Comparison of ENCODE assay signal across 9 cellular contexts in genomic region chr15:67834249-67834592, GRCh38. TPM values are rescaled to one million over a fixed set of nuclear protein-coding genes. Genes with fewer than 3 reads are reported as not detected.
A peak's percentile ranks its signal among the peaks of the same experiment; 100 is the strongest.
DNase-seq lines count a peak whose midpoint lies in the region; ATAC-seq, FAIRE-seq and TF ChIP-seq lines count a peak whose summit lies in the region.
"Had no signal": no experiment of that assay in that cellular context is flagged by ENCODE, and none has a peak within 500 bp of the region (broad histone marks: within the 10 kb centered on the region; RNA-seq: fewer than 3 reads in every experiment).

No MANE protein-coding gene starts in this region.

- H3K27ac ChIP-seq in SJSA1, result no peak overlapping the region
- no peak overlapping the region for H3K27ac ChIP-seq in kidney (ENCODE audit: low read depth in 2 of 2, low read length in 2 of 2)

- intact Hi-C loops in kidney (cut with DNase I), result loop anchor here (10.0 kb wide), 1 partner anchor 369 kb away; no protein-coding TSS in a partner anchor

- FAIRE-seq in kidney (lab: Jason Lieb, UNC), result no peak

- no peak for ATAC-seq in GM21825 (IDR thresholded peaks at IDR 0.05; ENCODE audit: unreplicated experiment)

- H3K9me3 ChIP-seq in SJSA1 (replicated peaks), result peaks cover 2% of the 10 kb centered on the region
- H3K9me3 ChIP-seq in kidney (ENCODE audit: control insufficient read depth in 1 of 2, low read length in 2 of 2), result no peaks in the 10 kb centered on the region

- H3K4me3 ChIP-seq in GM12865 (ENCODE audit: low read depth, low read length), result peak overlapping the region; percentile 29
- peak overlapping the region; percentile 7 for H3K4me3 ChIP-seq in SJSA1
- peak overlapping the region; percentile 12 for H3K4me3 ChIP-seq in fibroblast of pulmonary artery (replicated peaks; ENCODE audit: low read depth, low read length)
- H3K4me3 ChIP-seq in skeletal muscle cell (ENCODE audit: low read depth, low read length), result peak overlapping the region; percentile 27
- peak overlapping the region in 1 of 2 donors; percentile 59 for H3K4me3 ChIP-seq in kidney (ENCODE audit: low read length in 2 of 2)

- no peak for TF ChIP-seq CTCF in GM12865 (IDR thresholded peaks at IDR 0.05; ENCODE audit: insufficient read depth, low read depth, low read length, missing control alignments)
- no peak for TF ChIP-seq CTCF in fibroblast of pulmonary artery (IDR thresholded peaks at IDR 0.05; ENCODE audit: low read length, missing control alignments)
- TF ChIP-seq CTCF in kidney (IDR thresholded peaks at IDR 0.05; ENCODE audit: borderline replicate concordance, extremely low read depth, insufficient read depth), result no peak

- peaks cover 62% of the 10 kb centered on the region for H3K27me3 ChIP-seq in SJSA1 (replicated peaks)

- no peak overlapping the region for H3K9ac ChIP-seq in kidney (ENCODE audit: low read length in 2 of 2)

- no peak for DNase-seq in GM12865 (ENCODE audit: low read depth)
- DNase-seq in SJSA1 (ENCODE audit: low read depth in 1 of 2, low spot score in 2 of 2), result no peak
- DNase-seq in fibroblast of pulmonary artery (ENCODE audit: low read depth), result no peak
- DNase-seq in skeletal muscle cell (ENCODE audit: low read depth), result no peak
- DNase-seq in COR-L47 (lab: John Stamatoyannopoulos, UW), result no peak
- no peak for DNase-seq in kidney

- H3K4me1 ChIP-seq in SJSA1 (replicated peaks), result peaks cover 22% of the 10 kb centered on the region
- H3K4me1 ChIP-seq in kidney (ENCODE audit: control insufficient read depth in 1 of 2, insufficient read depth in 1 of 2, low read depth in 1 of 2, low read length in 2 of 2), result peaks cover 15 to 27% of the 10 kb centered on the region in 2 donors

- H3K36me3 ChIP-seq in SJSA1 (no peaks in the 10 kb centered on the region), kidney (ENCODE audit: control insufficient read depth in 1 of 2, insufficient read depth in 2 of 2, low read length in 2 of 2) (no peaks in the 10 kb centered on the region)

RNA-seq across cellular contexts. Expression of gene RNU6-1, which starts 5.6 kb away (rescaled TPM):
- total RNA-seq in SJSA1 (2014; rRNA removed; shearing (Covaris generic)), result not detected in 2 replicates
- not detected for total RNA-seq in kidney
- polyA plus RNA-seq in kidney (ENCODE audit: insufficient read depth, low read depth, low replicate concordance), result not detected
- total RNA-seq: myocyte, subcutaneous adipose tissue had no signal

RNA-seq across cellular contexts. Expression of gene SKOR1, which starts 8.9 kb away (rescaled TPM):
- not detected in 2 replicates for total RNA-seq in SJSA1 (2014; rRNA removed; shearing (Covaris generic))
- 0.57 TPM for total RNA-seq in kidney
- polyA plus RNA-seq in kidney (ENCODE audit: insufficient read depth, low read depth, low replicate concordance), result 0.22 TPM
